In genomic region chr3:135966349-135966695, GRCh38 we compare ENCODE assay signal across 8 cellular contexts. TPM values are rescaled to one million over a fixed set of nuclear protein-coding genes. Genes with fewer than 3 reads are reported as not detected.
DNase-seq lines count a peak whose midpoint lies in the region; ATAC-seq and TF ChIP-seq lines count a peak whose summit lies in the region.

No MANE protein-coding gene starts in this region.

- peaks cover 8% of the 10 kb centered on the region for H3K4me1 ChIP-seq in CD4-positive, CD25-positive, alpha-beta regulatory T cell (ENCODE audit: control insufficient read depth, insufficient read depth, low read length, poor library complexity, severe bottlenecking)
- H3K4me1 ChIP-seq in HAP-1 = peaks cover 24% of the 10 kb centered on the region

- H3K9ac ChIP-seq in SU-DHL-6 (ENCODE audit: low read length) = peak overlapping the region; percentile 29; the same call in 1 of the 2 replicates

- DNase-seq in CD4-positive, CD25-positive, alpha-beta regulatory T cell = no peak
- DNase-seq in HAP-1 (ENCODE audit: low spot score in 2 of 2) (peak in 1 of 2 experiments; percentile 65), fibroblast of the aortic adventitia (ENCODE audit: low read depth) (peak; percentile 45), osteocyte (ENCODE audit: extremely low spot score, unreplicated experiment) (no peak), T-helper 9 cell (no peak)

- H3K79me2 ChIP-seq in SU-DHL-6 (ENCODE audit: insufficient read depth, low read length) = no peaks in the 10 kb centered on the region

- peak overlapping the region; percentile 78 for H2AFZ ChIP-seq in SU-DHL-6 (ENCODE audit: low read depth, low read length, severe bottlenecking)

- no peak for ATAC-seq in CD4-positive, CD25-positive, alpha-beta regulatory T cell (ENCODE audit: low read depth in 2 of 2)
- no peak for ATAC-seq in GM18867 (IDR thresholded peaks at IDR 0.05; ENCODE audit: unreplicated experiment)
- no peak for ATAC-seq in HG02884 (IDR thresholded peaks at IDR 0.05; ENCODE audit: unreplicated experiment)

- no peak overlapping the region for H3K27ac Mint-ChIP-seq in CD4-positive, CD25-positive, alpha-beta regulatory T cell
- H3K27ac Mint-ChIP-seq in osteocyte (ENCODE audit: unreplicated experiment) = peak overlapping the region; percentile 87

- H3K4me2 ChIP-seq in SU-DHL-6 (ENCODE audit: low read depth, low read length, poor library complexity, severe bottlenecking) = peak overlapping the region; percentile 66

- peaks cover 48% of the 10 kb centered on the region for H3K27me3 Mint-ChIP-seq in CD4-positive, CD25-positive, alpha-beta regulatory T cell
- H3K27me3 Mint-ChIP-seq in osteocyte (ENCODE audit: unreplicated experiment) = no peaks in the 10 kb centered on the region

- peaks cover 0 to 15% (median 5%) of the 10 kb centered on the region in 7 donors for H3K9me3 Mint-ChIP-seq in CD4-positive, CD25-positive, alpha-beta regulatory T cell
- peaks cover 6% of the 10 kb centered on the region for H3K9me3 Mint-ChIP-seq in osteocyte (ENCODE audit: unreplicated experiment)

- H3K36me3 ChIP-seq in CD4-positive, CD25-positive, alpha-beta regulatory T cell (ENCODE audit: control insufficient read depth, insufficient read depth, low read length) = no peaks in the 10 kb centered on the region
- H3K36me3 ChIP-seq in HAP-1 (replicated peaks) (no peaks in the 10 kb centered on the region), SU-DHL-6 (ENCODE audit: low read length) (no peaks in the 10 kb centered on the region)

- in situ Hi-C loops in HAP-1 (cut with MboI; ENCODE audit: low sequenced_read_pairs) = no loop called here

- H3K27me3 ChIP-seq in CD4-positive, CD25-positive, alpha-beta regulatory T cell (ENCODE audit: control insufficient read depth, insufficient read depth, low read length) = peaks cover 22% of the 10 kb centered on the region
- H3K27me3 ChIP-seq in HAP-1 (ENCODE audit: low read depth) (no peaks in the 10 kb centered on the region), SU-DHL-6 (ENCODE audit: low read length) (no peaks in the 10 kb centered on the region)

- H3K36me3 Mint-ChIP-seq in CD4-positive, CD25-positive, alpha-beta regulatory T cell = no peaks in the 10 kb centered on the region
- peaks cover 3% of the 10 kb centered on the region for H3K36me3 Mint-ChIP-seq in osteocyte (ENCODE audit: unreplicated experiment)

- H3F3A ChIP-seq in SU-DHL-6 (ENCODE audit: insufficient read depth) = no peaks in the 10 kb centered on the region

- peaks cover 0 to 3% of the 10 kb centered on the region in 2 experiments for H3K9me3 ChIP-seq in CD4-positive, CD25-positive, alpha-beta regulatory T cell (ENCODE audit: control insufficient read depth in 2 of 2, low read length in 2 of 2)
- no peaks in the 10 kb centered on the region for H3K9me3 ChIP-seq in HAP-1
- H3K9me3 ChIP-seq in SU-DHL-6 (ENCODE audit: insufficient read depth, low read length) = no peaks in the 10 kb centered on the region

- H3K27ac ChIP-seq in CD4-positive, CD25-positive, alpha-beta regulatory T cell (ENCODE audit: insufficient read depth, low read length, poor library complexity, severe bottlenecking) = no peak overlapping the region
- no peak overlapping the region for H3K27ac ChIP-seq in SU-DHL-6 (ENCODE audit: low read depth, low read length)

- peak overlapping the region; percentile 22 for H3K4me3 ChIP-seq in CD4-positive, CD25-positive, alpha-beta regulatory T cell (ENCODE audit: low read depth, low read length)
- peak overlapping the region; percentile 71 for H3K4me3 ChIP-seq in HAP-1
- H3K4me3 ChIP-seq in SU-DHL-6 (ENCODE audit: insufficient read depth, low read length, poor library complexity, severe bottlenecking) = peak overlapping the region; percentile 49
- peak overlapping the region; percentile 83 for H3K4me3 ChIP-seq in fibroblast of the aortic adventitia (ENCODE audit: low read depth, low read length)

- H4K20me1 ChIP-seq in SU-DHL-6 (ENCODE audit: low read depth, low read length) = no peaks in the 10 kb centered on the region

- no peak for TF ChIP-seq CTCF in SU-DHL-6 (IDR thresholded peaks at IDR 0.05; ENCODE audit: insufficient read depth, low read length, poor library complexity, severe bottlenecking)
- no peak for TF ChIP-seq CTCF in fibroblast of the aortic adventitia (IDR thresholded peaks at IDR 0.05; ENCODE audit: insufficient read depth, low read length)
- peak; percentile 24 for TF ChIP-seq CTCF in osteocyte (IDR thresholded peaks at IDR 0.05)

- no peaks in the 10 kb centered on the region for H3K9me2 ChIP-seq in SU-DHL-6 (replicated peaks; ENCODE audit: insufficient read depth, low read length)

- H3K4me1 Mint-ChIP-seq in CD4-positive, CD25-positive, alpha-beta regulatory T cell = peaks cover 0 to 15% (median 4%) of the 10 kb centered on the region in 4 donors
- H3K4me1 Mint-ChIP-seq in osteocyte (ENCODE audit: unreplicated experiment) = peaks cover 26% of the 10 kb centered on the region

- H3K4me3 Mint-ChIP-seq in CD4-positive, CD25-positive, alpha-beta regulatory T cell = peak overlapping the region; percentile 77 to 84 (median 78)
- peak overlapping the region; percentile 85 for H3K4me3 Mint-ChIP-seq in osteocyte (ENCODE audit: unreplicated experiment)

RNA-seq across cellular contexts. Expression of gene PPP2R3A, which starts 0.8 kb away (rescaled TPM):
- total RNA-seq in CD4-positive, CD25-positive, alpha-beta regulatory T cell = 0.05 TPM
- polyA plus RNA-seq in CD4-positive, CD25-positive, alpha-beta regulatory T cell = under 1 TPM; 0.03 to 0.27 (median 0.18) TPM
- total RNA-seq in fibroblast of the aortic adventitia (ENCODE audit: low replicate concordance) (16.1 and 17.9 TPM in 2 replicates), osteocyte (18.7 and 19.2 TPM in 2 replicates)

Comparison
In these comparisons a context has a peak if more than half of its experiments do, and no peak if none do; other contexts are left out.
1. H3K4me3 ChIP-seq: peak in every context shown above with its lines; median percentile 83 in fibroblast of the aortic adventitia; 71 in HAP-1; 49 in SU-DHL-6; 22 in CD4-positive, CD25-positive, alpha-beta regulatory T cell.
2. RNA of gene PPP2R3A, which starts 0.8 kb away (total RNA-seq): 18.7 to 19.2 TPM in osteocyte and 16.1 to 17.9 TPM in fibroblast of the aortic adventitia; 0.05 TPM in CD4-positive, CD25-positive, alpha-beta regulatory T cell (single experiment); every median in the first group is over 10 times any median in the second.